Comparison of ENCODE assay signal across 18 cellular contexts in the genomic region with DNA sequence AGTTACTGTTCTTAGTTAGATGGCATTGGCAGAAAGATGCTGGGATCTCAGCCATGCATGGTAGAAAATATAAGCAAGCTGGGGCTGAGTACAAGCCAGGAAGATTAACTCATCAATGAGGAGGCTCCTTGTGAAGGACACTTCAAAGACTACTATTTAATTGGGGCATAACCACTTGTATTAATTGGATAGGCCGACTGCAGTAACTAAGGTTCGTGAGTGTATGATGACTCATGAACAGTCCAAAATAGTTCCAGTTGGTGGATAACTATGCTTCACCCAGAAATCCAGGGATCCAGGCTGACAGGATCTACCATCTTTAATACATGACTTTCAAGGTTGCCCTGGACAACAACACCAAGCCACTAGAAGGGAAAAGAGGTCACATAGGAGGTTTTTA.
"Had no signal": no experiment of that assay in that cellular context is flagged by ENCODE, and none has a peak within 500 bp of the region (broad histone marks: within the 10 kb centered on the region; RNA-seq: fewer than 3 reads in every experiment).

No MANE protein-coding gene starts in this region.

- ATAC-seq: body of pancreas; gastroesophageal sphincter; heart right ventricle; naive thymus-derived CD8-positive, alpha-beta T cell; pancreas; stimulated activated memory B cell treated with anti-CD40 and anti-IgM and Interleukin-4, amounts not matched to agents 10 μg/mL and 1 μg/mL and 100 μg/mL, for 72 hours had no signal

- DNase-seq: activated CD4-positive, alpha-beta T cell treated with anti-CD3 and anti-CD28 coated beads, Interleukin-2, amount 50 U/mL, for 4 hours; activated gamma-delta T cell treated with Interleukin-2 at 50 U/mL for 16 hours; body of pancreas; central memory CD4-positive, alpha-beta T cell; colonic mucosa; erythroblast; heart right ventricle; kidney glomerular epithelial cell; mesendoderm; naive thymus-derived CD8-positive, alpha-beta T cell; pancreas; sigmoid colon; spleen; stimulated activated CD4-positive, alpha-beta T cell treated with anti-CD3 and anti-CD28 coated beads, Interleukin-4, amount 100 ng/mL, for 4 hours; T-helper 2 cell; testis had no signal
